Comparison of ENCODE assay signal across 17 cellular contexts in the genomic region with DNA sequence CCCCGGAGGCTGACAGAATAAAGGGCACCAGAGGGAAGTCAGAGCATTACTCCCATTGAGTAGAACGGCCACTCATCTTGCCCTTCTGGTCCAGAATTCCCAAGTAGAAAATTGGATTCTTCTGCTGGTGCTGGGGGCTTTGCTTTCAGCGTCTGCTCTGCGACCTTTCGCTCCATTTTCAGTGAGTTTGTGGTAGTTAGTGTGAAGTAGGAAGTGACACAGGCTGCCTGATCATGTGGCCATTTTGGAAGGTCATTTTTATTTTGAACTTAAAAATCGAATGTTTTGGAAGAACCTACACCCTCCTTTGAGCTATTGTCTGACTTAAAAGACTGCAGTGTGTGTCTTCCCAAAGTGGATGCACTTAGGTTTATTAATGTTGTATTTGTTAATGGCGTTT.
"Had no signal": no experiment of that assay in that cellular context is flagged by ENCODE, and none has a peak within 500 bp of the region (broad histone marks: within the 10 kb centered on the region; RNA-seq: fewer than 3 reads in every experiment).

No MANE protein-coding gene starts in this region.

- DNase-seq: activated CD8-positive, alpha-beta memory T cell treated with anti-CD3 and anti-CD28 coated beads, Interleukin-2, amount 10 ng/mL, durations not matched to agents 7 days and 5 days; activated naive CD4-positive, alpha-beta T cell treated with anti-CD3 and anti-CD28 coated beads for 36 hours; activated T-cell treated with anti-CD3 and anti-CD28 coated beads, Interleukin-2, amount 50 U/mL, for 1 hour; caudate nucleus; effector CD8-positive, alpha-beta T cell; foreskin keratinocyte; heart right ventricle; left cardiac atrium; midbrain; stimulated activated CD4-positive, alpha-beta T cell treated with anti-CD3 and anti-CD28 coated beads, Interleukin-15, amount 100 ng/mL, for 24 hours; stimulated activated CD4-positive, alpha-beta T cell treated with anti-CD3 and anti-CD28 coated beads, Interleukin-4, amount 100 ng/mL, for 1 hour; stimulated activated naive CD4-positive, alpha-beta T cell; tibial artery had no signal

- H3K9me3 ChIP-seq: heart right ventricle, right atrium auricular region, tibial artery had no signal

- H3K4me3 ChIP-seq: heart right ventricle, lung, right atrium auricular region, tibial artery had no signal

- H3K4me1 ChIP-seq: foreskin keratinocyte had no signal

- H3K9me3 Mint-ChIP-seq: activated naive CD4-positive, alpha-beta T cell treated with anti-CD3 and anti-CD28 coated beads for 36 hours; activated T-helper 2 cell treated with anti-CD3 and anti-CD28 coated beads, Interferon-gamma antibody, Interleukin-2, Interleukin-4, amounts not matched to agents 10 μg/mL and 5 μg/mL and 100 μg/mL, durations not matched to agents 14 hours and 24 hours and 36 hours; T-helper 1 cell treated with Interleukin-12 subunit alpha and Interleukin-12 subunit beta and Interleukin-4 antibody, amounts not matched to agents 30 μg/mL and 1 μg/mL, for 36 hours had no signal

- ATAC-seq: activated CD8-positive, alpha-beta memory T cell treated with anti-CD3 and anti-CD28 coated beads, Interleukin-2, amount 10 ng/mL, durations not matched to agents 7 days and 5 days; foreskin keratinocyte; heart right ventricle; left cardiac atrium had no signal

- H3K27ac ChIP-seq: foreskin keratinocyte had no signal

- H3K27ac Mint-ChIP-seq: activated CD8-positive, alpha-beta memory T cell treated with anti-CD3 and anti-CD28 coated beads, Interleukin-2, amount 10 ng/mL, durations not matched to agents 7 days and 5 days; activated naive CD4-positive, alpha-beta T cell treated with anti-CD3 and anti-CD28 coated beads for 36 hours; activated T-helper 2 cell treated with anti-CD3 and anti-CD28 coated beads, Interferon-gamma antibody, Interleukin-2, Interleukin-4, amounts not matched to agents 10 μg/mL and 5 μg/mL and 100 μg/mL, durations not matched to agents 14 hours and 24 hours and 36 hours; T-helper 1 cell treated with Interleukin-12 subunit alpha and Interleukin-12 subunit beta and Interleukin-4 antibody, amounts not matched to agents 30 μg/mL and 1 μg/mL, for 36 hours had no signal

- H3K27me3 Mint-ChIP-seq: activated CD8-positive, alpha-beta memory T cell treated with anti-CD3 and anti-CD28 coated beads, Interleukin-2, amount 10 ng/mL, durations not matched to agents 7 days and 5 days had no signal

- H3K27me3 ChIP-seq: foreskin keratinocyte, heart right ventricle, right atrium auricular region, tibial artery had no signal

- H3K4me3 Mint-ChIP-seq: activated CD8-positive, alpha-beta memory T cell treated with anti-CD3 and anti-CD28 coated beads, Interleukin-2, amount 10 ng/mL, durations not matched to agents 7 days and 5 days; activated naive CD4-positive, alpha-beta T cell treated with anti-CD3 and anti-CD28 coated beads for 36 hours; T-helper 1 cell treated with Interleukin-12 subunit alpha and Interleukin-12 subunit beta and Interleukin-4 antibody, amounts not matched to agents 30 μg/mL and 1 μg/mL, for 36 hours had no signal

- H3K36me3 ChIP-seq: right atrium auricular region had no signal
